ENCODE assay signal across 2 cellular contexts in the genomic region with DNA sequence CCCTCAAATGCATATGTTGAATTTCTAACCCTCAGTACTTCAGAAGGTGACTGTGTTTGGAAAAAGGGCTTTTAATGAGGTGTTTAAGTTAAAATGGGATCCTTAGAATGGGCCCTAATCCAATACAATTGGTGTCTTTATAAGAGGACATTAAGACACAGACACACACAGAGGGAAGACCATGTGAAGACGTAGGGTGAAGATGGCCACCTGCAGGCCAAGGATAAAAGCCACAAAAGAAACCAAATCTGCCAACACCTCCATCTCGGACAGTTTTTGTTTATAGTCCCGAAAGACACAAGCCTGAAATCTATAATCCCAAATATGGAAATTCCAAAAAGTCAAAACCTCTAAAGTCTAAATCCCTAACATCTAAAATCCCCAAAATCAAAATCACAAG.
TF ChIP-seq lines count a peak whose summit lies in the region.

No MANE protein-coding gene starts in this region.

TF ChIP-seq in K562, 482 proteins besides CTCF, POLR2A, EP300 and RAD21:
- TF ChIP-seq NCOA6 (IDR thresholded peaks at IDR 0.05) (no peak), CEBPG (CRISPR knock-in tag; IDR thresholded peaks at IDR 0.05) (no peak), CEBPG (tag; conservative IDR thresholded peaks at IDR 0.05 in 1 of 2, IDR thresholded peaks at IDR 0.05 in 1 of 2) (0 out of 4 replicates have a peak, but pooled peaks of 1 of the 2 experiments have one; percentile 51)
- TF ChIP-seq, protein P1, sequence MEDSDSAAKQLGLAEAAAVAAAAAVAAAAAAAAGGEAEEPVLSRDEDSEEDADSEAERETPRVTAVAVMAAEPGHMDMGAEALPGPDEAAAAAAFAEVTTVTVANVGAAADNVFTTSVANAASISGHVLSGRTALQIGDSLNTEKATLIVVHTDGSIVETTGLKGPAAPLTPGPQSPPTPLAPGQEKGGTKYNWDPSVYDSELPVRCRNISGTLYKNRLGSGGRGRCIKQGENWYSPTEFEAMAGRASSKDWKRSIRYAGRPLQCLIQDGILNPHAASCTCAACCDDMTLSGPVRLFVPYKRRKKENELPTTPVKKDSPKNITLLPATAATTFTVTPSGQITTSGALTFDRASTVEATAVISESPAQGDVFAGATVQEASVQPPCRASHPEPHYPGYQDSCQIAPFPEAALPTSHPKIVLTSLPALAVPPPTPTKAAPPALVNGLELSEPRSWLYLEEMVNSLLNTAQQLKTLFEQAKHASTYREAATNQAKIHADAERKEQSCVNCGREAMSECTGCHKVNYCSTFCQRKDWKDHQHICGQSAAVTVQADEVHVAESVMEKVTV (CRISPR knock-in tag; IDR thresholded peaks at IDR 0.05): peak; percentile 51; the same call in 1 of the 2 replicates

TF ChIP-seq in HepG2, 621 proteins besides CTCF, POLR2A, EP300 and RAD21:
- TF ChIP-seq STAG1 (CRISPR knock-in tag; IDR thresholded peaks at IDR 0.05) (peak; percentile 61), NFE2L1 (CRISPR knock-in tag; IDR thresholded peaks at IDR 0.05; ENCODE audit: borderline replicate concordance) (no peak)
